In genomic region chr4:184548651-184549341, GRCh38 we compare ENCODE assay signal across 14 cellular contexts.
A peak's percentile ranks its signal among the peaks of the same experiment; 100 is the strongest.
DNase-seq lines count a peak whose midpoint lies in the region; ATAC-seq, FAIRE-seq and TF ChIP-seq lines count a peak whose summit lies in the region.
"Had no signal": no experiment of that assay in that cellular context is flagged by ENCODE, and none has a peak within 500 bp of the region (broad histone marks: within the 10 kb centered on the region; RNA-seq: fewer than 3 reads in every experiment).

No MANE protein-coding gene starts in this region.

- POLR2A ChIA-PET in naive thymus-derived CD4-positive, alpha-beta T cell (lab: Charles Lee) = no interaction called here

- no peak overlapping the region for H3K9ac ChIP-seq in DND-41 (ENCODE audit: low read depth, low read length)

- WGBS in esophagus muscularis mucosa = 84% methylated on average over 20 of the region's 20 CpGs
- 65 to 66% methylated on average over 20 of the region's 20 CpGs for WGBS in tibial nerve, 2 donors

- TF ChIP-seq EP300 in esophagus muscularis mucosa (IDR thresholded peaks at IDR 0.05) (no peak), tibial nerve (IDR thresholded peaks at IDR 0.05) (no peak)

- H3K27me3 ChIP-seq in DND-41 (ENCODE audit: insufficient read depth, low read length, poor library complexity) (peaks cover under 1% of the 10 kb centered on the region), esophagus muscularis mucosa (peaks cover 0 to 20% (median 0%) of the 10 kb centered on the region in 4 donors), tibial nerve (no peaks in the 10 kb centered on the region)
- H3K27me3 ChIP-seq in naive thymus-derived CD4-positive, alpha-beta T cell (ENCODE audit: control insufficient read depth in 2 of 2, insufficient read depth in 2 of 2, low read length in 2 of 2) = no peaks in the 10 kb centered on the region

- H3K27ac ChIP-seq in DND-41 (ENCODE audit: low read length) (no peak overlapping the region), esophagus muscularis mucosa (replicated peaks in 1 of 4) (no peak overlapping the region), tibial nerve (peak overlapping the region in 1 of 4 donors; percentile 68)
- no peak overlapping the region for H3K27ac ChIP-seq in naive thymus-derived CD4-positive, alpha-beta T cell (ENCODE audit: low read depth, low read length)
- H3K27ac ChIP-seq: SJSA1 had no signal

- TF ChIP-seq CTCF in DND-41 (IDR thresholded peaks at IDR 0.05; ENCODE audit: borderline replicate concordance, extremely low read depth, low read length, poor library complexity, severe bottlenecking) = no peak
- no peak for TF ChIP-seq CTCF in NB4 (IDR thresholded peaks at IDR 0.05; ENCODE audit: low read depth, low read length)
- no peak for TF ChIP-seq CTCF in esophagus muscularis mucosa (IDR thresholded peaks at IDR 0.05)
- no peak for TF ChIP-seq CTCF in tibial nerve (IDR thresholded peaks at IDR 0.05)

- DNase-seq in DND-41 (no peak), NB4 (ENCODE audit: low read depth) (peak; percentile 75), esophagus muscularis mucosa (ENCODE audit: extremely low spot score) (no peak), tibial nerve (ENCODE audit: low spot score in 2 of 2) (no peak), posterior cingulate gyrus (no peak), urothelium cell line (ENCODE audit: low spot score) (no peak)
- no peak for DNase-seq in naive thymus-derived CD4-positive, alpha-beta T cell
- DNase-seq: activated CD4-positive, alpha-beta T cell treated with anti-CD3 and anti-CD28 coated beads, Interleukin-2, amount 50 U/mL, for 1 hour; activated naive CD4-positive, alpha-beta T cell treated with Interleukin-2 at 50 U/mL for 16 hours; CD4-positive, alpha-beta T cell; HCEC 1CT; NCI-H446 treated with DMSO at 0.1 percent for 48 hours had no signal

- H3K27ac Mint-ChIP-seq in naive thymus-derived CD4-positive, alpha-beta T cell = peak overlapping the region in 5 of 9 donors; percentile 38 to 89 (median 64)
- H3K27ac Mint-ChIP-seq: CD4-positive, alpha-beta T cell had no signal

- ATAC-seq in DND-41 (ENCODE audit: insufficient read depth, low read depth) (no peak), GM19351 (IDR thresholded peaks at IDR 0.05; ENCODE audit: unreplicated experiment) (no peak)
- no peak for ATAC-seq in naive thymus-derived CD4-positive, alpha-beta T cell

- H3K4me1 Mint-ChIP-seq in naive thymus-derived CD4-positive, alpha-beta T cell = peaks cover 11 to 22% (median 19%) of the 10 kb centered on the region in 7 donors

- no peaks in the 10 kb centered on the region for H4K20me1 ChIP-seq in DND-41 (ENCODE audit: insufficient read depth, low read length)

- intact Hi-C loops in esophagus muscularis mucosa (cut with DNase I) (no loop called here), posterior cingulate gyrus (cut with DNase I) (no loop called here)
- intact Hi-C loops in naive thymus-derived CD4-positive, alpha-beta T cell (cut with micrococcal nuclease) = no loop called here

- peak overlapping the region; percentile 18; the same call in 1 of the 2 replicates for H2AFZ ChIP-seq in DND-41 (ENCODE audit: low read depth, low read length)

- H3K9me3 Mint-ChIP-seq in naive thymus-derived CD4-positive, alpha-beta T cell = peaks cover 0 to 1% (median 0%) of the 10 kb centered on the region in 11 donors
- H3K9me3 Mint-ChIP-seq: CD4-positive, alpha-beta T cell had no signal

- no peaks in the 10 kb centered on the region for H3K79me2 ChIP-seq in DND-41 (ENCODE audit: insufficient read depth, low read length)

- peaks cover 0 to 3% (median 0%) of the 10 kb centered on the region in 5 donors for H3K27me3 Mint-ChIP-seq in naive thymus-derived CD4-positive, alpha-beta T cell
- H3K27me3 Mint-ChIP-seq: CD4-positive, alpha-beta T cell had no signal

- H3K4me3 ChIP-seq in DND-41 (ENCODE audit: low read depth in 1 of 2, low read length in 2 of 2) (no peak overlapping the region), NB4 (ENCODE audit: low read depth, low read length) (peak overlapping the region; percentile 67), esophagus muscularis mucosa (peak overlapping the region; percentile 5 to 24 (median 10)), tibial nerve (peak overlapping the region in 2 of 4 donors; percentile 18 to 32)
- H3K4me3 ChIP-seq in naive thymus-derived CD4-positive, alpha-beta T cell (ENCODE audit: low read length) = no peak overlapping the region
- H3K4me3 ChIP-seq: SJSA1 had no signal

- no peaks in the 10 kb centered on the region for H3K36me3 Mint-ChIP-seq in naive thymus-derived CD4-positive, alpha-beta T cell

- TF ChIP-seq POLR2A in NB4 (IDR thresholded peaks at IDR 0.05; ENCODE audit: extremely low read depth, insufficient read length) (no peak), esophagus muscularis mucosa (IDR thresholded peaks at IDR 0.05; ENCODE audit: low read depth) (no peak), tibial nerve (IDR thresholded peaks at IDR 0.05) (no peak)

- H3K36me3 ChIP-seq in DND-41 (ENCODE audit: insufficient read depth, low read length) (no peaks in the 10 kb centered on the region), esophagus muscularis mucosa (no peaks in the 10 kb centered on the region), tibial nerve (no peaks in the 10 kb centered on the region)
- no peaks in the 10 kb centered on the region for H3K36me3 ChIP-seq in naive thymus-derived CD4-positive, alpha-beta T cell (ENCODE audit: control insufficient read depth in 2 of 3, insufficient read depth in 3 of 3, low read length in 3 of 3)
- H3K36me3 ChIP-seq: SJSA1 had no signal

- H3K4me1 ChIP-seq in DND-41 (ENCODE audit: insufficient read depth, low read length) (no peaks in the 10 kb centered on the region), esophagus muscularis mucosa (no peaks in the 10 kb centered on the region), tibial nerve (no peaks in the 10 kb centered on the region)
- peaks cover 0 to 11% of the 10 kb centered on the region in 2 donors for H3K4me1 ChIP-seq in naive thymus-derived CD4-positive, alpha-beta T cell (ENCODE audit: control insufficient read depth in 2 of 2, insufficient read depth in 2 of 2, low read length in 2 of 2)
- H3K4me1 ChIP-seq: SJSA1 had no signal

- peak overlapping the region in 6 of 10 donors; percentile 39 to 60 (median 50) for H3K4me3 Mint-ChIP-seq in naive thymus-derived CD4-positive, alpha-beta T cell
- H3K4me3 Mint-ChIP-seq: CD4-positive, alpha-beta T cell had no signal

- CTCF ChIA-PET in naive thymus-derived CD4-positive, alpha-beta T cell (lab: Charles Lee) = interaction anchor here (0.6 kb wide), 1 partner anchor 591 kb away, joined by 3 read pairs; no protein-coding TSS in a partner anchor

- H3K9me3 ChIP-seq in DND-41 (ENCODE audit: insufficient read depth, low read length, severe bottlenecking) (no peaks in the 10 kb centered on the region), esophagus muscularis mucosa (no peaks in the 10 kb centered on the region), tibial nerve (no peaks in the 10 kb centered on the region)
- no peaks in the 10 kb centered on the region for H3K9me3 ChIP-seq in naive thymus-derived CD4-positive, alpha-beta T cell (ENCODE audit: control insufficient read depth in 2 of 3, low read length in 3 of 3)
- H3K9me3 ChIP-seq: SJSA1 had no signal

- no peak for FAIRE-seq in urothelium cell line (lab: Jason Lieb, UNC)

- no peak overlapping the region for H3K4me2 ChIP-seq in DND-41 (ENCODE audit: insufficient read depth, low read length)

Comparison
In these comparisons a context has a peak if more than half of its experiments do, and no peak if none do; other contexts are left out.
1. H3K4me3 ChIP-seq: peak in NB4 (single experiment) and esophagus muscularis mucosa (4 of 4); none in DND-41 (0 of 2) and naive thymus-derived CD4-positive, alpha-beta T cell (single experiment).